ENCODE assay signal across 8 cellular contexts in the genomic region with DNA sequence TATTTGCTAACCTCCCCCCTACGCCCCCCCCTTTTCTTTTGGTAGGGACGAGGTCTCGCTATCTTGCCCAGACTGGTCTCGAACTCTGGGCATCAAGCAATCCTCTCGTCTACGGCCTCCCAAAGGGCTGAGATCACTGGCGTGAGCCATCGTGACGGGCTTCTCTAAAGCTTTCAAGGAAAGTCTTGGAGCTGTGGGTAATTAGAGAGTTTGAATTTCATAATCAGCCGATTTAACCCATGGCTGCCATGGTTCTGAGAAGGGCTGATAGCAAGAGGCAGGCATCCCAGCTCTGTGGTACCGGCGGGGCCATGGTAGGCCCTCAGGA. TPM values are rescaled to one million over a fixed set of nuclear protein-coding genes. Genes with fewer than 3 reads are reported as not detected.
DNase-seq lines count a peak whose midpoint lies in the region; ATAC-seq and TF ChIP-seq lines count a peak whose summit lies in the region.

No MANE protein-coding gene starts in this region.

- no peak for ATAC-seq in HG02759 (IDR thresholded peaks at IDR 0.05; ENCODE audit: unreplicated experiment)

- H3K4me1 Mint-ChIP-seq in activated naive CD4-positive, alpha-beta T cell treated with anti-CD3 and anti-CD28 coated beads, Interleukin-2, amount 50 U/mL, for 24 hours: peaks cover 43% of the 10 kb centered on the region
- peaks cover 18% of the 10 kb centered on the region for H3K4me1 Mint-ChIP-seq in type B pancreatic cell (ENCODE audit: unreplicated experiment)

- no peak for DNase-seq in activated naive CD4-positive, alpha-beta T cell treated with anti-CD3 and anti-CD28 coated beads, Interleukin-2, amount 50 U/mL, for 16 hours
- peak; percentile 26 for DNase-seq in medulla oblongata (ENCODE audit: extremely low spot score)
- no peak for DNase-seq in type B pancreatic cell (ENCODE audit: extremely low spot score, unreplicated experiment)
- DNase-seq in hepatic stellate cell (ENCODE audit: low spot score): no peak
- no peak for DNase-seq in LoVo (ENCODE audit: low spot score)

- peak overlapping the region; percentile 62 for H3K27ac ChIP-seq in angular gyrus (ENCODE audit: low read depth, low read length)

- H3K36me3 Mint-ChIP-seq in activated naive CD4-positive, alpha-beta T cell treated with anti-CD3 and anti-CD28 coated beads, Interleukin-2, amount 50 U/mL, for 24 hours: no peaks in the 10 kb centered on the region
- no peaks in the 10 kb centered on the region for H3K36me3 Mint-ChIP-seq in type B pancreatic cell

- no peaks in the 10 kb centered on the region for H3K27me3 Mint-ChIP-seq in activated naive CD4-positive, alpha-beta T cell treated with anti-CD3 and anti-CD28 coated beads, Interleukin-2, amount 50 U/mL, for 24 hours
- H3K27me3 Mint-ChIP-seq in type B pancreatic cell: no peaks in the 10 kb centered on the region

- no peaks in the 10 kb centered on the region for H3K9me3 Mint-ChIP-seq in activated naive CD4-positive, alpha-beta T cell treated with anti-CD3 and anti-CD28 coated beads, Interleukin-2, amount 50 U/mL, for 24 hours
- H3K9me3 Mint-ChIP-seq in type B pancreatic cell: no peaks in the 10 kb centered on the region

- H3K4me3 Mint-ChIP-seq in activated naive CD4-positive, alpha-beta T cell treated with anti-CD3 and anti-CD28 coated beads, Interleukin-2, amount 50 U/mL, for 24 hours: peak overlapping the region; percentile 78
- peak overlapping the region; percentile 82 for H3K4me3 Mint-ChIP-seq in type B pancreatic cell

- no peak for TF ChIP-seq CTCF in type B pancreatic cell (conservative IDR thresholded peaks at IDR 0.05)

- no peak overlapping the region for H3K27ac Mint-ChIP-seq in activated naive CD4-positive, alpha-beta T cell treated with anti-CD3 and anti-CD28 coated beads, Interleukin-2, amount 50 U/mL, for 24 hours
- peak overlapping the region; percentile 55 for H3K27ac Mint-ChIP-seq in type B pancreatic cell

RNA-seq across cellular contexts. Expression of a gene that starts 0.7 kb away (rescaled TPM):
- 11.6 and 14.3 TPM in 2 replicates for total RNA-seq in type B pancreatic cell (ENCODE audit: low replicate concordance)

RNA-seq across cellular contexts. Expression of a gene that starts 1.8 kb away (rescaled TPM):
- total RNA-seq in type B pancreatic cell (ENCODE audit: low replicate concordance): 79.2 and 111 TPM in 2 replicates

RNA-seq across cellular contexts. Expression of a gene that starts 5.5 kb away (rescaled TPM):
- total RNA-seq in type B pancreatic cell (ENCODE audit: low replicate concordance): 38.7 and 46.0 TPM in 2 replicates

RNA-seq across cellular contexts. Expression of a gene that starts 22.2 kb away (rescaled TPM):
- 1.3 and 5.9 TPM in 2 replicates for total RNA-seq in type B pancreatic cell (ENCODE audit: low replicate concordance)

RNA-seq across cellular contexts. Expression of a gene that starts 30.8 kb away (rescaled TPM):
- 38.4 and 51.3 TPM in 2 replicates for total RNA-seq in type B pancreatic cell (ENCODE audit: low replicate concordance)
